Comparison of ENCODE assay signal across 30 cellular contexts in the genomic region with DNA sequence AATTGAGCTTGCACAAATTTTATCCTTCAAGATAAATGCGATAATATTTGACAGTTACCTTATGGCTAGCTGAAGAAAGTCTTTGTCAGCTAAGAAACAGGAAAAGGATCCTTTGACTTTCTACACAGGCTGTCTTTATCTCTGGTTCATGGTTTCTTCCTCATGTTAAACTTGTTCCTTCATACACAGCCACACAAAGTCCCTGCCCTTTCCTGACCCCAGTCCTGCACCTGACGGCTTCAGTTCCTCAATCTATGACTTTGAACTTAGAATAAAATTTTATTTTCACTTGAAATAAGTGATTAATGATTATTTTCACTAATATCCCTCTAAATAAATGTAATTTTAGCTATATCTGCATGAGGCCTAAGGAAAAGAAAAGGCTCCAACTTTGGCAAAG.
DNase-seq lines count a peak whose midpoint lies in the region; ATAC-seq and TF ChIP-seq lines count a peak whose summit lies in the region.
"Had no signal": no experiment of that assay in that cellular context is flagged by ENCODE, and none has a peak within 500 bp of the region (broad histone marks: within the 10 kb centered on the region; RNA-seq: fewer than 3 reads in every experiment).

No MANE protein-coding gene starts in this region.

- TF ChIP-seq CTCF in CD4-positive, alpha-beta T cell (IDR thresholded peaks at IDR 0.05), result no peak

- no peak overlapping the region for H3K27ac ChIP-seq in CD4-positive, alpha-beta T cell (ENCODE audit: low read depth, low read length)
- H3K27ac ChIP-seq: breast epithelium, esophagus squamous epithelium, foreskin keratinocyte, Peyer's patch, psoas muscle, sigmoid colon, transverse colon had no signal

- H3K9me3 Mint-ChIP-seq in CD4-positive, alpha-beta T cell, result no peaks in the 10 kb centered on the region
- H3K9me3 Mint-ChIP-seq in central memory CD8-positive, alpha-beta T cell, result no peaks in the 10 kb centered on the region
- H3K9me3 Mint-ChIP-seq: HFFc6 had no signal

- H3K27me3 Mint-ChIP-seq in CD4-positive, alpha-beta T cell, result no peaks in the 10 kb centered on the region
- H3K27me3 Mint-ChIP-seq in central memory CD8-positive, alpha-beta T cell, result no peaks in the 10 kb centered on the region

- POLR2A ChIA-PET in CD4-positive, alpha-beta T cell (lab: Charles Lee), result interaction anchor here (0.9 to 2.4 kb wide), 6 partner anchors 39 to 139 kb away, joined by 3 to 9 read pairs (median 5); no protein-coding TSS in a partner anchor

- peak overlapping the region; percentile 84 for H3K27ac Mint-ChIP-seq in CD4-positive, alpha-beta T cell
- H3K27ac Mint-ChIP-seq in central memory CD8-positive, alpha-beta T cell (ENCODE audit: low read depth), result peak overlapping the region; percentile 29
- H3K27ac Mint-ChIP-seq: HFFc6, WTC11 had no signal

- no peaks in the 10 kb centered on the region for H3K27me3 ChIP-seq in CD4-positive, alpha-beta T cell (ENCODE audit: control insufficient read depth, insufficient read depth, low read length)
- H3K27me3 ChIP-seq: breast epithelium, esophagus squamous epithelium, foreskin keratinocyte, Peyer's patch, sigmoid colon, transverse colon had no signal

- intact Hi-C loops in CD4-positive, alpha-beta T cell (cut with DNase I, micrococcal nuclease), result loop anchor here in 1 of 2 experiments (5.0 kb wide), 1 partner anchor 41 kb away; no protein-coding TSS in a partner anchor

- CTCF ChIA-PET in CD4-positive, alpha-beta T cell (lab: Charles Lee), result interaction anchor here (2.0 to 2.7 kb wide), 2 partner anchors 112 to 139 kb away, joined by 8 to 9 read pairs; no protein-coding TSS in a partner anchor

- no peaks in the 10 kb centered on the region for H3K36me3 Mint-ChIP-seq in CD4-positive, alpha-beta T cell (ENCODE audit: low read depth)
- H3K36me3 Mint-ChIP-seq in central memory CD8-positive, alpha-beta T cell (ENCODE audit: insufficient read depth), result peaks cover 2% of the 10 kb centered on the region
- H3K36me3 Mint-ChIP-seq: WTC11 had no signal

- no peak for DNase-seq in CD4-positive, alpha-beta T cell
- DNase-seq in GF-D8 (lab: John Stamatoyannopoulos, UW) (peak; percentile 38), RPMI8226 (peak; percentile 66), GM19240 (ENCODE audit: insufficient read length, low spot score) (no peak)
- no peak for DNase-seq in central memory CD8-positive, alpha-beta T cell (ENCODE audit: low spot score in 2 of 2)
- DNase-seq: activated CD4-positive, alpha-beta T cell treated with anti-CD3 and anti-CD28 coated beads, Interleukin-2, amount 50 U/mL, for 1 hour; activated T-cell treated with anti-CD3 and anti-CD28 coated beads, Interleukin-2, amount 50 U/mL, for 48 hours; C1 segment of cervical spinal cord; Caco-2; esophagus squamous epithelium; foreskin keratinocyte; head of caudate nucleus; HFFc6; islet precursor cell; left ventricle myocardium superior; NCI-H1930; NCI-H524 treated with DMSO at 0.1 percent for 48 hours; nucleus accumbens; Peyer's patch; psoas muscle; SHP77 treated with DMSO at 0.1 percent for 48 hours; sigmoid colon; stimulated activated CD4-positive, alpha-beta T cell treated with anti-CD3 and anti-CD28 coated beads, Interleukin-12 subunit alpha, Interleukin-12 subunit beta, amount 100 ng/mL, for 4 hours; stimulated activated CD4-positive, alpha-beta T cell treated with anti-CD3 and anti-CD28 coated beads, Interleukin-4, amount 100 ng/mL, for 1 hour; SW 1271; transverse colon had no signal

- no peaks in the 10 kb centered on the region for H3K9me3 ChIP-seq in CD4-positive, alpha-beta T cell (ENCODE audit: control insufficient read depth, low read length)
- H3K9me3 ChIP-seq: breast epithelium, Caco-2, esophagus squamous epithelium, Peyer's patch, psoas muscle, sigmoid colon, transverse colon had no signal

- H3K4me1 Mint-ChIP-seq in CD4-positive, alpha-beta T cell (ENCODE audit: low read depth), result peaks cover 35% of the 10 kb centered on the region
- peaks cover 22% of the 10 kb centered on the region for H3K4me1 Mint-ChIP-seq in central memory CD8-positive, alpha-beta T cell
- H3K4me1 Mint-ChIP-seq: WTC11 had no signal

- ATAC-seq in CD4-positive, alpha-beta T cell (ENCODE audit: poor library complexity), result no peak
- no peak for ATAC-seq in central memory CD8-positive, alpha-beta T cell (replicated peaks; ENCODE audit: extremely low read depth, poor library complexity, severe bottlenecking)
- no peak for ATAC-seq in GM18909 (IDR thresholded peaks at IDR 0.05; ENCODE audit: poor library complexity, unreplicated experiment)
- ATAC-seq in HG03520 (IDR thresholded peaks at IDR 0.05; ENCODE audit: unreplicated experiment), result no peak
- ATAC-seq: foreskin keratinocyte, left ventricle myocardium superior, psoas muscle, WTC11 had no signal

- H3K4me3 Mint-ChIP-seq in CD4-positive, alpha-beta T cell, result no peak overlapping the region
- no peak overlapping the region for H3K4me3 Mint-ChIP-seq in central memory CD8-positive, alpha-beta T cell
- H3K4me3 Mint-ChIP-seq: HFFc6, WTC11 had no signal

Comparison
In these comparisons a context has a peak if more than half of its experiments do, and no peak if none do; other contexts are left out.
1. DNase-seq: peak in GF-D8 (single experiment) and RPMI8226 (single experiment); none in CD4-positive, alpha-beta T cell (0 of 10), central memory CD8-positive, alpha-beta T cell (0 of 2) and GM19240 (single experiment).